32 cellular contexts compared by ENCODE assay signal in the genomic region with DNA sequence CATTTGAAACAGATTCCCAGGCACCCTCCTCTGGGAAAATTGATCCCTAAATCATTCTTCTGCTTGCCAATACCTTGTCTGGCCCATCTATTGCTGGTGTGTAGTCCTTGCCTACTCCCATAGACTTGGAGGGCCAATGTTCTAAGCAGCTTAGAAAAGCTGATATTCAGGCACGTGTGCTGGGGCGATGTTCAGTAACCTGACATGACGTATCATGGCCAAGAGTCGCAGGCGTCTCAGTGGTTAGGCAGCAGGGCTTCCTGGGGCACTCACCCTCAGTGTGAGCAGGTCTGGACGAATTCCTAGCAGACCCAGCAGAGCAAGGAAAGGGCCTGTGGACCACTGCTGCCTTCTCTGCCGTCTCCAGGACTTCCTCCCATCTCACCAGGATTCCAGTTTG. TPM values are rescaled to one million over a fixed set of nuclear protein-coding genes. Genes with fewer than 3 reads are reported as not detected.
"Had no signal": no experiment of that assay in that cellular context is flagged by ENCODE, and none has a peak within 500 bp of the region (broad histone marks: within the 10 kb centered on the region; RNA-seq: fewer than 3 reads in every experiment).

No MANE protein-coding gene starts in this region.

- H3K27me3 ChIP-seq: SJSA1 had no signal

- H3K27ac ChIP-seq: PC-9, RWPE1, SJSA1 had no signal

- H3K4me2 ChIP-seq: PC-9, SK-N-SH had no signal

- ATAC-seq: Panc1 had no signal

- H3K36me3 ChIP-seq: MG63, SJSA1 had no signal

- H3K4me3 ChIP-seq: MG63, PC-9, SJSA1 had no signal

- H2AFZ ChIP-seq: PC-9 had no signal

- H3K4me1 ChIP-seq: SJSA1 had no signal

- H3K9me3 ChIP-seq: MG63, SJSA1, SK-N-SH had no signal

- DNase-seq: Kasumi-1, KBM-7, MG63, NCI-H1048, NCI-H1092 treated with DMSO at 0.1 percent for 48 hours, NCI-H1105 treated with DMSO at 0.1 percent for 48 hours, NCI-H1417, NCI-H1436, NCI-H146, NCI-H1694, NCI-H187, NCI-H1930, NCI-H2029 treated with DMSO at 0.1 percent for 48 hours, NCI-H2081 treated with DMSO at 0.1 percent for 48 hours, NCI-H2107, NCI-H2171, NCI-H226, NCI-H446 treated with DMSO at 0.1 percent for 48 hours, NCI-H510A, NCI-H524, NCI-H526, NCI-H69, NCI-H748 treated with DMSO at 0.1 percent for 48 hours, NCI-H82, PC-9, SHP77, SK-N-SH, SW 1271 had no signal

- H3K9ac ChIP-seq: SK-N-SH had no signal

- FAIRE-seq: RCC 7860 had no signal

RNA-seq across cellular contexts. Expression of a gene that starts 21.6 kb away (rescaled TPM):
- total RNA-seq: SJSA1 had no signal
